Comparison of ENCODE assay signal across 15 cellular contexts in the genomic region with DNA sequence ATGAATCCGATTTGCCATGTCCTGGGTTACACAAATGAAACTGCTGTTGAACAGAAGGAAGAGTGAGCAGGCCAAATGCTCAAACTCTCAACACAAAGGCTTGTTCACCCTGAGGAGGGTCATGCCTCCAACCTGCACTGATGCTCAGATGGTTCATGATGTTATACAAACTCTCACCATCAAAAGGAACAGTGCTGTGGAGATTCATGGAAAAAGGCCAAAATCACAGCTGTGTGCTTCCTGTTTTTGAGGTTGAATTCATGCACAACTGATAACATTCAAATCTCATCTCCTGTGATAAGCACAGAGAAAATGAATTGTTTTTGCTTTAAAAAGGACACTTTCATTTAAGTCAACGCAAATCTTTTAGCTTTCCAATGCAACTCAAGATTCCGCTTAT. TPM values are rescaled to one million over a fixed set of nuclear protein-coding genes. Genes with fewer than 3 reads are reported as not detected.
DNase-seq lines count a peak whose midpoint lies in the region; FAIRE-seq and TF ChIP-seq lines count a peak whose summit lies in the region.
"Had no signal": no experiment of that assay in that cellular context is flagged by ENCODE, and none has a peak within 500 bp of the region (broad histone marks: within the 10 kb centered on the region; RNA-seq: fewer than 3 reads in every experiment).

No MANE protein-coding gene starts in this region.

- no peak overlapping the region for H3K4me2 ChIP-seq in astrocyte (ENCODE audit: low read length)

- in situ Hi-C loops in KBM-7 (cut with MboI; ENCODE audit: low pct_unique_long_range_greater_than_20kb, low sequenced_read_pairs) (no loop called here), GM13976 (cut with MboI; ENCODE audit: low sequenced_read_pairs, unreplicated experiment) (no loop called here)

- H3K27me3 Mint-ChIP-seq in astrocyte (ENCODE audit: low read depth, unreplicated experiment): no peaks in the 10 kb centered on the region
- H3K27me3 Mint-ChIP-seq in mesothelial cell of epicardium (ENCODE audit: low read depth): peaks cover 4% of the 10 kb centered on the region
- H3K27me3 Mint-ChIP-seq: memory B cell had no signal

- no peaks in the 10 kb centered on the region for H3K36me3 ChIP-seq in astrocyte (ENCODE audit: insufficient read depth, low read length)
- H3K36me3 ChIP-seq: transverse colon had no signal

- no peaks in the 10 kb centered on the region for H4K20me1 ChIP-seq in astrocyte (ENCODE audit: insufficient read depth, low read length)

- H3K4me1 Mint-ChIP-seq in astrocyte (ENCODE audit: low read depth, unreplicated experiment) (no peaks in the 10 kb centered on the region), mesothelial cell of epicardium (peaks cover 8% of the 10 kb centered on the region)

- H3K4me3 Mint-ChIP-seq in astrocyte (ENCODE audit: unreplicated experiment) (no peak overlapping the region), mesothelial cell of epicardium (no peak overlapping the region)
- H3K4me3 Mint-ChIP-seq: memory B cell had no signal

- H3K27ac ChIP-seq in astrocyte (ENCODE audit: low read depth, low read length): no peak overlapping the region
- H3K27ac ChIP-seq: 22Rv1, transverse colon had no signal

- peak; percentile 66 for FAIRE-seq in astrocyte (lab: Jason Lieb, UNC)

- H2AFZ ChIP-seq in astrocyte (ENCODE audit: low read depth, low read length): peak overlapping the region; percentile 19

- H3K36me3 Mint-ChIP-seq in astrocyte (ENCODE audit: low read depth, unreplicated experiment) (no peaks in the 10 kb centered on the region), mesothelial cell of epicardium (no peaks in the 10 kb centered on the region)

- H3K9me3 Mint-ChIP-seq in astrocyte (ENCODE audit: unreplicated experiment) (no peaks in the 10 kb centered on the region), mesothelial cell of epicardium (peaks cover 8% of the 10 kb centered on the region)

- H3K4me1 ChIP-seq in astrocyte (ENCODE audit: insufficient read depth, low read length): peaks cover 5% of the 10 kb centered on the region
- H3K4me1 ChIP-seq: transverse colon had no signal

- no peaks in the 10 kb centered on the region for H3K79me2 ChIP-seq in astrocyte (ENCODE audit: insufficient read depth, low read length)

- no peaks in the 10 kb centered on the region for H3K9me3 ChIP-seq in astrocyte (ENCODE audit: insufficient read depth, low read depth, low read length)
- H3K9me3 ChIP-seq: transverse colon had no signal

- H3K27me3 ChIP-seq in astrocyte (ENCODE audit: insufficient read depth, low read length): no peaks in the 10 kb centered on the region
- H3K27me3 ChIP-seq: transverse colon had no signal

- H3K27ac Mint-ChIP-seq in astrocyte (ENCODE audit: unreplicated experiment) (no peak overlapping the region), mesothelial cell of epicardium (peak overlapping the region; percentile 14)
- H3K27ac Mint-ChIP-seq: memory B cell had no signal

- H3K9ac ChIP-seq in astrocyte (ENCODE audit: low read length): no peak overlapping the region

- TF ChIP-seq CTCF in astrocyte (IDR thresholded peaks at IDR 0.05; ENCODE audit: insufficient read depth, low read depth, low read length): no peak
- no peak for TF ChIP-seq CTCF in mesothelial cell of epicardium (IDR thresholded peaks at IDR 0.05; ENCODE audit: unreplicated experiment)
- TF ChIP-seq CTCF in GM13976 (IDR thresholded peaks at IDR 0.05; ENCODE audit: borderline replicate concordance, control extremely low read depth, extremely low read depth, insufficient read depth, missing control alignments): no peak

- H3K4me3 ChIP-seq in astrocyte (ENCODE audit: insufficient read depth, low read depth, low read length): no peak overlapping the region
- H3K4me3 ChIP-seq: transverse colon had no signal

- DNase-seq in DMS 273 (lab: John Stamatoyannopoulos, UW; ENCODE audit: unreplicated experiment): peak; percentile 49
- DNase-seq in DMS 273 treated with DMSO at 0.1 percent for 48 hours (lab: John Stamatoyannopoulos, UW): no peak
- peak; percentile 25 for DNase-seq in KBM-7
- DNase-seq in astrocyte (ENCODE audit: low read depth): peak; percentile 17
- DNase-seq in mesothelial cell of epicardium (ENCODE audit: low spot score in 2 of 2, unreplicated experiment in 2 of 2): no peak
- DNase-seq in GM13976 (ENCODE audit: low spot score): no peak
- DNase-seq in HK-2 (ENCODE audit: unreplicated experiment): no peak
- no peak for DNase-seq in kidney glomerular epithelial cell (lab: John Stamatoyannopoulos, UW)
- DNase-seq: activated naive CD4-positive, alpha-beta T cell; DMS153; NCI-H510A; posterior cingulate gyrus; transverse colon had no signal

RNA-seq across cellular contexts. Expression of gene TTN, which starts 22.1 kb away (rescaled TPM):
- total RNA-seq in astrocyte (0.50 and 0.53 TPM in 2 replicates), mesothelial cell of epicardium (0.84 to 1.2 TPM (median 1.0 TPM) in 3 replicates)

Comparison
In these comparisons a context has a peak if more than half of its experiments do, and no peak if none do; other contexts are left out.
1. DNase-seq: peak in DMS 273 (single experiment), KBM-7 (single experiment) and astrocyte (single experiment); none in DMS 273 treated with DMSO at 0.1 percent for 48 hours (single experiment), mesothelial cell of epicardium (0 of 2), GM13976 (single experiment), HK-2 (single experiment) and kidney glomerular epithelial cell (single experiment).